ENCODE assay signal across 12 cellular contexts in genomic region chr18:13379062-13379800, GRCh38.
DNase-seq lines count a peak whose midpoint lies in the region; ATAC-seq and TF ChIP-seq lines count a peak whose summit lies in the region.
"Had no signal": no experiment of that assay in that cellular context is flagged by ENCODE, and none has a peak within 500 bp of the region (broad histone marks: within the 10 kb centered on the region; RNA-seq: fewer than 3 reads in every experiment).

No MANE protein-coding gene starts in this region.

- no peak overlapping the region for H2BK5ac ChIP-seq in mesenchymal stem cell (ENCODE audit: low read depth, low read length, poor library complexity, severe bottlenecking)

- peak overlapping the region in 3 of 11 experiments; percentile 17 to 77 (median 46); a peak in 4 of 22 replicates for H3K9ac ChIP-seq in BLaER1 treated with 17β-estradiol and CSF1 and Interleukin-3, amounts not matched to agents 10 nM and 100 nM
- no peak overlapping the region for H3K9ac ChIP-seq in mesenchymal stem cell (ENCODE audit: low read length)

- H2AFZ ChIP-seq in mesenchymal stem cell (ENCODE audit: low read depth, low read length): no peak overlapping the region

- WGBS in mesenchymal stem cell: 80% methylated on average over 5 of the region's 7 CpGs

- no peak overlapping the region for H3K14ac ChIP-seq in mesenchymal stem cell (ENCODE audit: low read length in 2 of 2)

- no peak overlapping the region for H3K23ac ChIP-seq in mesenchymal stem cell (ENCODE audit: low read length in 2 of 2)

- H3K27ac Mint-ChIP-seq in brain: peak overlapping the region in 4 of 5 experiments; percentile 0 to 90 (median 58)

- H2BK15ac ChIP-seq in mesenchymal stem cell (ENCODE audit: low read depth, poor library complexity, severe bottlenecking): peak overlapping the region; percentile 26

- in situ Hi-C loops in HAP-1 (cut with MboI; ENCODE audit: low sequenced_read_pairs): no loop called here

- H2BK120ac ChIP-seq in mesenchymal stem cell (ENCODE audit: low read depth, low read length): no peak overlapping the region

- H3K36me3 ChIP-seq in BLaER1 treated with 17β-estradiol and CSF1 and Interleukin-3, amounts not matched to agents 10 nM and 100 nM: no peaks in the 10 kb centered on the region
- H3K36me3 ChIP-seq in mesenchymal stem cell (ENCODE audit: control insufficient read depth in 1 of 2, insufficient read depth in 2 of 2, low read depth in 1 of 2, low read length in 2 of 2): no peaks in the 10 kb centered on the region
- no peaks in the 10 kb centered on the region for H3K36me3 ChIP-seq in SJCRH30
- H3K36me3 ChIP-seq in HAP-1 (replicated peaks): no peaks in the 10 kb centered on the region

- H3K9me3 ChIP-seq in BLaER1 treated with 17β-estradiol and CSF1 and Interleukin-3, amounts not matched to agents 10 nM and 100 nM (replicated peaks in 1 of 11): no peaks in the 10 kb centered on the region
- H3K9me3 ChIP-seq in mesenchymal stem cell (ENCODE audit: control insufficient read depth, low read length) (no peaks in the 10 kb centered on the region), SJCRH30 (replicated peaks) (no peaks in the 10 kb centered on the region), HAP-1 (no peaks in the 10 kb centered on the region)

- no peak overlapping the region for H3K4me3 Mint-ChIP-seq in brain

- no peak overlapping the region for H3K4ac ChIP-seq in mesenchymal stem cell (ENCODE audit: low read depth in 1 of 2, low read length in 2 of 2)

- H3K4me1 Mint-ChIP-seq in brain: peaks cover 91% of the 10 kb centered on the region

- no peaks in the 10 kb centered on the region for H3K79me1 ChIP-seq in mesenchymal stem cell (replicated peaks; ENCODE audit: low read length, poor library complexity, severe bottlenecking)

- no peaks in the 10 kb centered on the region for H3K9me3 Mint-ChIP-seq in brain

- no peak for TF ChIP-seq CTCF in brain (conservative IDR thresholded peaks at IDR 0.05)

- no peaks in the 10 kb centered on the region for H3K36me3 Mint-ChIP-seq in brain

- no peak overlapping the region for H2AK5ac ChIP-seq in mesenchymal stem cell (ENCODE audit: low read length, severe bottlenecking)

- no peak for ATAC-seq in HG03108 (IDR thresholded peaks at IDR 0.05; ENCODE audit: unreplicated experiment)
- ATAC-seq: stimulated activated naive CD8-positive, alpha-beta T cell treated with anti-CD3 and anti-CD28 coated beads, Interleukin-15, Interleukin-2, amounts not matched to agents 100 U/mL and 50 U/mL, for 24 hours had no signal

- H4K20me1 ChIP-seq in BLaER1 treated with 17β-estradiol and CSF1 and Interleukin-3, amounts not matched to agents 10 nM and 100 nM: peaks cover 0 to 51% (median 13%) of the 10 kb centered on the region in 11 experiments; a peak in 10 of 22 replicates

- no peak overlapping the region for H2BK12ac ChIP-seq in mesenchymal stem cell (ENCODE audit: low read length in 2 of 2)

- peak overlapping the region; percentile 89 to 99 (median 97) for H3K4me2 ChIP-seq in BLaER1 treated with 17β-estradiol and CSF1 and Interleukin-3, amounts not matched to agents 10 nM and 100 nM
- no peak overlapping the region for H3K4me2 ChIP-seq in mesenchymal stem cell (ENCODE audit: low read length, poor library complexity, severe bottlenecking)

- peak overlapping the region in 7 of 11 experiments; percentile 44 to 85 (median 83); a peak in 12 of 22 replicates for H3K27ac ChIP-seq in BLaER1 treated with 17β-estradiol and CSF1 and Interleukin-3, amounts not matched to agents 10 nM and 100 nM
- no peak overlapping the region for H3K27ac ChIP-seq in mesenchymal stem cell (ENCODE audit: low read length, poor library complexity, severe bottlenecking)
- H3K27ac ChIP-seq in SJCRH30: no peak overlapping the region

- DNase-seq in COLO668 (lab: John Stamatoyannopoulos, UW; ENCODE audit: unreplicated experiment) (peak; percentile 36), mesenchymal stem cell (no peak), SJCRH30 (no peak), HAP-1 (ENCODE audit: low spot score in 2 of 2) (no peak)
- DNase-seq: anterior cingulate cortex; NCI-H1436 treated with DMSO at 0.1 percent for 48 hours; stimulated activated naive CD8-positive, alpha-beta T cell treated with anti-CD3 and anti-CD28 coated beads, Interleukin-15, Interleukin-2, amounts not matched to agents 100 U/mL and 50 U/mL, for 24 hours; SW 1271 had no signal

- H3K4me3 ChIP-seq in BLaER1 treated with 17β-estradiol and CSF1 and Interleukin-3, amounts not matched to agents 10 nM and 100 nM: no peak overlapping the region
- no peak overlapping the region for H3K4me3 ChIP-seq in mesenchymal stem cell (ENCODE audit: insufficient read depth in 1 of 2, low read depth in 1 of 2, low read length in 2 of 2)
- H3K4me3 ChIP-seq in SJCRH30: no peak overlapping the region
- H3K4me3 ChIP-seq in HAP-1: no peak overlapping the region
- H3K4me3 ChIP-seq: lung had no signal

- H3K27me3 ChIP-seq in BLaER1 treated with 17β-estradiol and CSF1 and Interleukin-3, amounts not matched to agents 10 nM and 100 nM: peaks cover 0 to 13% (median 0%) of the 10 kb centered on the region in 11 experiments; a peak in 3 of 22 replicates
- H3K27me3 ChIP-seq in mesenchymal stem cell (ENCODE audit: control insufficient read depth in 1 of 2, insufficient read depth in 1 of 2, low read length in 2 of 2): no peaks in the 10 kb centered on the region
- no peaks in the 10 kb centered on the region for H3K27me3 ChIP-seq in SJCRH30
- H3K27me3 ChIP-seq in HAP-1 (ENCODE audit: low read depth): no peaks in the 10 kb centered on the region

- no peak overlapping the region for H4K91ac ChIP-seq in mesenchymal stem cell (ENCODE audit: low read length)

- H3K18ac ChIP-seq in mesenchymal stem cell (ENCODE audit: low read depth in 1 of 2, low read length in 2 of 2): no peak overlapping the region

- H4K8ac ChIP-seq in mesenchymal stem cell (ENCODE audit: low read length): no peak overlapping the region

- H3K4me1 ChIP-seq in BLaER1 treated with 17β-estradiol and CSF1 and Interleukin-3, amounts not matched to agents 10 nM and 100 nM: peaks cover 90 to 99% (median 97%) of the 10 kb centered on the region in 10 experiments
- H3K4me1 ChIP-seq in mesenchymal stem cell (ENCODE audit: control insufficient read depth, insufficient read depth, low read depth, low read length): peaks cover 8% of the 10 kb centered on the region
- no peaks in the 10 kb centered on the region for H3K4me1 ChIP-seq in SJCRH30
- no peaks in the 10 kb centered on the region for H3K4me1 ChIP-seq in HAP-1

- H3K27me3 Mint-ChIP-seq in brain: peaks cover 3% of the 10 kb centered on the region

Comparison
In these comparisons a context has a peak if more than half of its experiments do, and no peak if none do; other contexts are left out.
1. H3K27ac ChIP-seq: peak in BLaER1 treated with 17β-estradiol and CSF1 and Interleukin-3, amounts not matched to agents 10 nM and 100 nM (7 of 11); none in mesenchymal stem cell (single experiment) and SJCRH30 (single experiment).